20 cellular contexts compared by ENCODE assay signal in the genomic region with DNA sequence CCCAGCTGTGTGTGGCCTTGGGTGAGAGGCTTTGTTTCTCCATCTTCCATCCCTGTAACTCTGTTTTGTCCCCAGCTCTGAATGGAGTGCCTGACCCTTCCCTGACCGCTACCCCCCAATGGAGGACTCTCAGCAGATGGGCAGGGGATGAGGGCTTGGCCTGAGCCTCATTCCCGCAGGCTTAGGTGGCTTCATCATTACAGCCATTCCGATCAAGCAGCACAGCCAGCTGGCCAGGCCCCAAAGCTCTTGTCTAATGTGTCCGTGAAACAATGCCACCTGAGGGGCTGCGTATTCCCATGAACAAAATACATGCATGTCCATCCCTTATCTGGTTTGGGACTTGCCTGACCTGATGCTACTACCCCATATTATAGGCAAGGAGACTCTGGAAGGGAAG. TPM values are rescaled to one million over a fixed set of nuclear protein-coding genes. Genes with fewer than 3 reads are reported as not detected.
DNase-seq lines count a peak whose midpoint lies in the region; ATAC-seq and TF ChIP-seq lines count a peak whose summit lies in the region.
"Had no signal": no experiment of that assay in that cellular context is flagged by ENCODE, and none has a peak within 500 bp of the region (broad histone marks: within the 10 kb centered on the region; RNA-seq: fewer than 3 reads in every experiment).

No MANE protein-coding gene starts in this region.

- H3K27me3 ChIP-seq in BLaER1, result no peaks in the 10 kb centered on the region
- H3K27me3 ChIP-seq: hepatocyte had no signal

- H3K4me2 ChIP-seq in BLaER1, result peak overlapping the region; percentile 87
- H3K4me2 ChIP-seq: hepatocyte had no signal

- TF ChIP-seq CTCF in neural crest cell (conservative IDR thresholded peaks at IDR 0.05), result no peak

- H3K9me3 ChIP-seq in BLaER1, result no peaks in the 10 kb centered on the region
- H3K9me3 ChIP-seq: Caco-2 had no signal

- H4K20me1 ChIP-seq in BLaER1, result peaks cover 2% of the 10 kb centered on the region

- no peaks in the 10 kb centered on the region for H3K36me3 Mint-ChIP-seq in neural crest cell (ENCODE audit: low read depth)

- peaks cover 37% of the 10 kb centered on the region for H3K27me3 Mint-ChIP-seq in neural crest cell (ENCODE audit: low read depth)

- H3K27ac ChIP-seq in BLaER1, result peak overlapping the region; percentile 18; the same call in 1 of the 2 replicates
- H3K27ac ChIP-seq: coronary artery, hepatocyte had no signal

- H3K4me3 Mint-ChIP-seq in neural crest cell, result peak overlapping the region; percentile 78
- H3K4me3 Mint-ChIP-seq: activated B cell treated with CpG ODN at 0.5 μM for 24 hours; stimulated activated naive CD8-positive, alpha-beta T cell treated with anti-CD3 and anti-CD28 coated beads, Interleukin-15, amount 100 ng/mL, for 72 hours had no signal

- no peaks in the 10 kb centered on the region for H3K36me3 ChIP-seq in BLaER1

- no peaks in the 10 kb centered on the region for H3K9me3 Mint-ChIP-seq in neural crest cell
- H3K9me3 Mint-ChIP-seq: activated B cell treated with CpG ODN at 0.5 μM for 24 hours; activated T-helper 2 cell treated with anti-CD3 and anti-CD28 coated beads, Interferon-gamma antibody, Interleukin-2, Interleukin-4, amounts not matched to agents 10 μg/mL and 5 μg/mL and 100 μg/mL, durations not matched to agents 14 hours and 24 hours and 36 hours; stimulated activated naive CD8-positive, alpha-beta T cell treated with anti-CD3 and anti-CD28 coated beads, Interleukin-15, amount 100 ng/mL, for 72 hours had no signal

- DNase-seq in NCI-H69 (lab: John Stamatoyannopoulos, UW) (peak; percentile 53), ecto neural progenitor cell (ENCODE audit: low spot score) (peak; percentile 69), neural crest cell (ENCODE audit: low read depth, low spot score) (no peak), SK-N-DZ (ENCODE audit: low spot score) (no peak), DMS53 (lab: John Stamatoyannopoulos, UW) (no peak)
- no peak for DNase-seq in central memory CD4-positive, alpha-beta T cell
- DNase-seq: activated B cell treated with CpG ODN at 0.5 μM for 24 hours; Caco-2; Karpas-422; NCI-H146; stimulated activated CD4-positive, alpha-beta T cell treated with anti-CD3 and anti-CD28 coated beads, Interleukin-15, amount 100 ng/mL, for 24 hours; stimulated activated naive CD8-positive, alpha-beta T cell treated with anti-CD3 and anti-CD28 coated beads, Interleukin-15, amount 100 ng/mL, for 72 hours had no signal

- peak overlapping the region; percentile 34; the same call in 1 of the 2 replicates for H3K9ac ChIP-seq in BLaER1

- H3K27ac Mint-ChIP-seq in neural crest cell (ENCODE audit: unreplicated experiment), result no peak overlapping the region
- H3K27ac Mint-ChIP-seq: activated B cell treated with CpG ODN at 0.5 μM for 24 hours; activated T-helper 2 cell treated with anti-CD3 and anti-CD28 coated beads, Interferon-gamma antibody, Interleukin-2, Interleukin-4, amounts not matched to agents 10 μg/mL and 5 μg/mL and 100 μg/mL, durations not matched to agents 14 hours and 24 hours and 36 hours; stimulated activated naive CD8-positive, alpha-beta T cell treated with anti-CD3 and anti-CD28 coated beads, Interleukin-15, amount 100 ng/mL, for 72 hours had no signal

- no peak overlapping the region for H3K4me3 ChIP-seq in BLaER1
- H3K4me3 ChIP-seq: coronary artery, hepatocyte had no signal

- peaks cover 36% of the 10 kb centered on the region for H3K4me1 Mint-ChIP-seq in neural crest cell

- ATAC-seq in HG02852 (IDR thresholded peaks at IDR 0.05; ENCODE audit: unreplicated experiment), result no peak
- ATAC-seq: left colon; Panc1; stimulated activated naive CD8-positive, alpha-beta T cell treated with anti-CD3 and anti-CD28 coated beads, Interleukin-15, amount 100 ng/mL, for 72 hours had no signal

- H3K4me1 ChIP-seq in BLaER1, result peaks cover 80% of the 10 kb centered on the region

RNA-seq across cellular contexts. Expression of a gene that starts 3.9 kb away (rescaled TPM):
- total RNA-seq in neural crest cell, result 2.3 and 4.0 TPM in 2 replicates
- polyA plus RNA-seq in SK-N-DZ (2014; cell fraction: cytosol; rRNA removed), result 0.08 and 0.54 TPM in 2 replicates
- 0.64 and 0.82 TPM in 2 replicates for polyA plus RNA-seq in SK-N-DZ (2014; cell fraction: nucleus; rRNA removed)

RNA-seq across cellular contexts. Expression of a gene that starts 22.9 kb away (rescaled TPM):
- 96.3 and 99.0 TPM in 2 replicates for total RNA-seq in neural crest cell
- polyA plus RNA-seq in SK-N-DZ (2014; cell fraction: cytosol; rRNA removed), result 41.3 and 44.7 TPM in 2 replicates
- 38.9 and 45.8 TPM in 2 replicates for polyA plus RNA-seq in SK-N-DZ (2014; cell fraction: nucleus; rRNA removed)

RNA-seq across cellular contexts. Expression of a gene that starts 43.8 kb away (rescaled TPM):
- 3.3 TPM in 2 replicates for total RNA-seq in neural crest cell
- polyA plus RNA-seq in SK-N-DZ (2014; cell fraction: cytosol; rRNA removed), result 6.0 and 6.7 TPM in 2 replicates
- 4.2 and 5.5 TPM in 2 replicates for polyA plus RNA-seq in SK-N-DZ (2014; cell fraction: nucleus; rRNA removed)
- total RNA-seq: posterior vena cava had no signal

RNA-seq across cellular contexts. Expression of a gene that starts 49.0 kb away (rescaled TPM):
- 63.7 and 66.9 TPM in 2 replicates for total RNA-seq in neural crest cell
- polyA plus RNA-seq in SK-N-DZ (2014; cell fraction: cytosol; rRNA removed), result 44.0 and 49.9 TPM in 2 replicates
- polyA plus RNA-seq in SK-N-DZ (2014; cell fraction: nucleus; rRNA removed), result 40.0 and 68.8 TPM in 2 replicates

Comparison
In these comparisons a context has a peak if more than half of its experiments do, and no peak if none do; other contexts are left out.
1. DNase-seq: peak in NCI-H69 (single experiment) and ecto neural progenitor cell (single experiment); none in neural crest cell (single experiment), SK-N-DZ (single experiment), central memory CD4-positive, alpha-beta T cell (single experiment) and DMS53 (single experiment).